In the genomic region with DNA sequence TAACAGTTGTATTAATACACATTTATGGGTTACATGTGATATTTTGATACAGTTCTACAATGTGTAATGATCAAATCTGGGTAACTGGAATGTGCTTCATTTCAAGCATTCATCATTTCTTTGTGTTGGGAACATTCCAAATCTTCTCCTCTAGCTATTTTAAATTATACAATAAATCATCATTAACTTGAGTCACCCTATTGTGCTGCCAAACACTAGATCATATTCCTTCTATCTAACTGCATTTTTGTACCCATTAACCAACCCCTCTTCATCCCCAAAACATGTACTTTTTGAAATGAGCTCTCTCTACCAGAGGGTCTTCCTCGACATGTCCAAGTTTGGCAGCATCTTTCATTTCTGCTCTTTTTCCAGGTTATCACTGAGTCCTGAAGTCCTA, we compare ENCODE assay signal across 1 cellular context.
TF ChIP-seq lines count a peak whose summit lies in the region.

No MANE protein-coding gene starts in this region.

TF ChIP-seq in SK-N-SH, 30 proteins besides CTCF, POLR2A, EP300 and RAD21 (continued from another document):
- TF ChIP-seq, protein P1, sequence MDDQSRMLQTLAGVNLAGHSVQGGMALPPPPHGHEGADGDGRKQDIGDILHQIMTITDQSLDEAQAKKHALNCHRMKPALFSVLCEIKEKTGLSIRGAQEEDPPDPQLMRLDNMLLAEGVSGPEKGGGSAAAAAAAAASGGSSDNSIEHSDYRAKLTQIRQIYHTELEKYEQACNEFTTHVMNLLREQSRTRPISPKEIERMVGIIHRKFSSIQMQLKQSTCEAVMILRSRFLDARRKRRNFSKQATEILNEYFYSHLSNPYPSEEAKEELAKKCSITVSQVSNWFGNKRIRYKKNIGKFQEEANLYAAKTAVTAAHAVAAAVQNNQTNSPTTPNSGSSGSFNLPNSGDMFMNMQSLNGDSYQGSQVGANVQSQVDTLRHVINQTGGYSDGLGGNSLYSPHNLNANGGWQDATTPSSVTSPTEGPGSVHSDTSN (IDR thresholded peaks at IDR 0.05): peak; percentile 95
- no peak for TF ChIP-seq GABPA (IDR thresholded peaks at IDR 0.05; ENCODE audit: low read depth)
- TF ChIP-seq YY1 (IDR thresholded peaks at IDR 0.05; ENCODE audit: low read depth): 0 out of 2 replicates have a peak, but pooled peaks have one; percentile 23
- peak; percentile 42; the same call in 1 of the 2 replicates for TF ChIP-seq RXRA (IDR thresholded peaks at IDR 0.05; ENCODE audit: borderline replicate concordance, low read depth)
- TF ChIP-seq JUND (IDR thresholded peaks at IDR 0.05): peak; percentile 91
- peak; percentile 47; the same call in 1 of the 2 replicates for TF ChIP-seq POLR2AphosphoS5 (IDR thresholded peaks at IDR 0.05; ENCODE audit: low read depth, low read length)
- TF ChIP-seq, protein P2, sequence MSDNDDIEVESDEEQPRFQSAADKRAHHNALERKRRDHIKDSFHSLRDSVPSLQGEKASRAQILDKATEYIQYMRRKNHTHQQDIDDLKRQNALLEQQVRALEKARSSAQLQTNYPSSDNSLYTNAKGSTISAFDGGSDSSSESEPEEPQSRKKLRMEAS (IDR thresholded peaks at IDR 0.05; ENCODE audit: low read depth): peak; percentile 31; the same call in 1 of the 2 replicates
- peak; percentile 60 for TF ChIP-seq MEF2A (IDR thresholded peaks at IDR 0.05; ENCODE audit: borderline replicate concordance, low read depth)
- TF ChIP-seq, protein P3, sequence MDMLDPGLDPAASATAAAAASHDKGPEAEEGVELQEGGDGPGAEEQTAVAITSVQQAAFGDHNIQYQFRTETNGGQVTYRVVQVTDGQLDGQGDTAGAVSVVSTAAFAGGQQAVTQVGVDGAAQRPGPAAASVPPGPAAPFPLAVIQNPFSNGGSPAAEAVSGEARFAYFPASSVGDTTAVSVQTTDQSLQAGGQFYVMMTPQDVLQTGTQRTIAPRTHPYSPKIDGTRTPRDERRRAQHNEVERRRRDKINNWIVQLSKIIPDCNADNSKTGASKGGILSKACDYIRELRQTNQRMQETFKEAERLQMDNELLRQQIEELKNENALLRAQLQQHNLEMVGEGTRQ (IDR thresholded peaks at IDR 0.05; ENCODE audit: borderline replicate concordance, low read depth, low read length): no peak
- TF ChIP-seq TEAD4 (IDR thresholded peaks at IDR 0.05; ENCODE audit: borderline replicate concordance, insufficient read depth): peak; percentile 68; the same call in 1 of the 2 replicates
- 0 out of 2 replicates have a peak, but pooled peaks have one; percentile 64 for TF ChIP-seq FOXM1 (IDR thresholded peaks at IDR 0.05; ENCODE audit: low read depth)
- peak; percentile 73 for TF ChIP-seq FOSL2 (IDR thresholded peaks at IDR 0.05; ENCODE audit: borderline replicate concordance, low read depth)
- TF ChIP-seq SIN3A (IDR thresholded peaks at IDR 0.05; ENCODE audit: borderline replicate concordance, low read depth, low read length): no peak
- no peak for TF ChIP-seq MXI1 (IDR thresholded peaks at IDR 0.05; ENCODE audit: low read depth, low read length)
- TF ChIP-seq TAF1 (IDR thresholded peaks at IDR 0.05; ENCODE audit: borderline replicate concordance, low read depth, low read length): no peak
- TF ChIP-seq, protein P4, sequence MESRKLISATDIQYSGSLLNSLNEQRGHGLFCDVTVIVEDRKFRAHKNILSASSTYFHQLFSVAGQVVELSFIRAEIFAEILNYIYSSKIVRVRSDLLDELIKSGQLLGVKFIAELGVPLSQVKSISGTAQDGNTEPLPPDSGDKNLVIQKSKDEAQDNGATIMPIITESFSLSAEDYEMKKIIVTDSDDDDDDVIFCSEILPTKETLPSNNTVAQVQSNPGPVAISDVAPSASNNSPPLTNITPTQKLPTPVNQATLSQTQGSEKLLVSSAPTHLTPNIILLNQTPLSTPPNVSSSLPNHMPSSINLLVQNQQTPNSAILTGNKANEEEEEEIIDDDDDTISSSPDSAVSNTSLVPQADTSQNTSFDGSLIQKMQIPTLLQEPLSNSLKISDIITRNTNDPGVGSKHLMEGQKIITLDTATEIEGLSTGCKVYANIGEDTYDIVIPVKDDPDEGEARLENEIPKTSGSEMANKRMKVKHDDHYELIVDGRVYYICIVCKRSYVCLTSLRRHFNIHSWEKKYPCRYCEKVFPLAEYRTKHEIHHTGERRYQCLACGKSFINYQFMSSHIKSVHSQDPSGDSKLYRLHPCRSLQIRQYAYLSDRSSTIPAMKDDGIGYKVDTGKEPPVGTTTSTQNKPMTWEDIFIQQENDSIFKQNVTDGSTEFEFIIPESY (IDR thresholded peaks at IDR 0.05; ENCODE audit: borderline replicate concordance, low read depth): no peak; the same call in 1 of the 2 replicates
